In the genomic region with DNA sequence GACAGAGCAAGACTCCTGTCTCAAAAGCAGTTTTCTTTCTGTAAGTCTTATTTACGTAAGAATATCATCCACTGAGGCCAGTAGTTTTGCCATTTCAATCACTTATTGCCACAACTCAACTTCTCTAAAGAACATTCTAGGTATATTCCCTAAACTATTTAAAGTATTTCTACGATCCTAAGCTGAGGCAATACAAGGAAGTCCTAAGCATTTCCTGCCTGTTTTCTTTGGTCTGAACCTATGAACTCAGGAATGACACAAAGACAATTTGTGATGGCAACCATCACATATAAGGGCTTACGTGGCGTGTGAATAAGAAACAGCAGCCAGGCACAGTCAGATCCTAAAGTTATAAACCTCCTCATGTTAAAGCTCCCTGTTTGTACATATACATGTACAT, we compare ENCODE assay signal across 22 cellular contexts. TPM values are rescaled to one million over a fixed set of nuclear protein-coding genes. Genes with fewer than 3 reads are reported as not detected.
DNase-seq lines count a peak whose midpoint lies in the region; ATAC-seq and TF ChIP-seq lines count a peak whose summit lies in the region.
"Had no signal": no experiment of that assay in that cellular context is flagged by ENCODE, and none has a peak within 500 bp of the region (broad histone marks: within the 10 kb centered on the region; RNA-seq: fewer than 3 reads in every experiment).

No MANE protein-coding gene starts in this region.

- H4K8ac ChIP-seq in IMR-90 (ENCODE audit: low read depth in 2 of 2, low read length in 2 of 2) (no peak overlapping the region), trophoblast cell (ENCODE audit: low read depth, low read length) (no peak overlapping the region)

- H3K4me1 ChIP-seq in IMR-90 (ENCODE audit: control insufficient read depth, insufficient read depth, low read length) (peaks cover 16% of the 10 kb centered on the region), trophoblast cell (ENCODE audit: control insufficient read depth in 1 of 2, insufficient read depth in 2 of 2, low read length in 2 of 2) (peaks cover 6 to 14% of the 10 kb centered on the region in 2 experiments)
- H3K4me1 ChIP-seq: left ventricle myocardium inferior, prostate gland had no signal

- in situ Hi-C loops in IMR-90 (cut with MboI; ENCODE audit: low sequenced_read_pairs) (no loop called here), GM13976 (cut with MboI; ENCODE audit: low sequenced_read_pairs, unreplicated experiment) (no loop called here)

- no peak overlapping the region for H2BK15ac ChIP-seq in IMR-90 (ENCODE audit: low read depth, low read length)

- H3K36me3 ChIP-seq in IMR-90 (ENCODE audit: control insufficient read depth, insufficient read depth, low read length) (peaks cover 48% of the 10 kb centered on the region), trophoblast cell (ENCODE audit: control insufficient read depth in 1 of 2, insufficient read depth in 2 of 2, low read length in 2 of 2) (peaks cover 47 to 61% of the 10 kb centered on the region in 2 experiments)

- H3K9me3 ChIP-seq in CD4-positive, alpha-beta T cell (ENCODE audit: control insufficient read depth, low read length): no peaks in the 10 kb centered on the region
- H3K9me3 ChIP-seq in IMR-90 (ENCODE audit: control insufficient read depth, insufficient read depth, low read length): no peaks in the 10 kb centered on the region
- peaks cover 2% of the 10 kb centered on the region for H3K9me3 ChIP-seq in trophoblast cell (ENCODE audit: insufficient read depth, low read depth, low read length)
- H3K9me3 ChIP-seq: left ventricle myocardium inferior, prostate gland had no signal

- H2BK12ac ChIP-seq in trophoblast cell (ENCODE audit: low read length): no peak overlapping the region

- no peak overlapping the region for H4K12ac ChIP-seq in trophoblast cell (ENCODE audit: low read depth, low read length)

- peaks cover 23% of the 10 kb centered on the region for H3K9me1 ChIP-seq in IMR-90 (ENCODE audit: insufficient read depth, low read length)

- H3K9ac ChIP-seq in IMR-90 (ENCODE audit: low read depth, low read length): no peak overlapping the region
- no peak overlapping the region for H3K9ac ChIP-seq in trophoblast cell (ENCODE audit: low read length)

- H2AFZ ChIP-seq in IMR-90 (replicated peaks; ENCODE audit: low read length, poor library complexity) (no peak overlapping the region), trophoblast cell (ENCODE audit: insufficient read depth, low read length, poor library complexity) (no peak overlapping the region)

- BruUV-seq in IMR-90 (replicated peaks; lab: Mats Ljungman, UMichigan): no TSS peak

- TF ChIP-seq RAD21 in IMR-90 (IDR thresholded peaks at IDR 0.05; ENCODE audit: low read length): no peak

- no peak for TF ChIP-seq CTCF in CD4-positive, alpha-beta T cell (IDR thresholded peaks at IDR 0.05)
- TF ChIP-seq CTCF in IMR-90 (conservative IDR thresholded peaks at IDR 0.05; ENCODE audit: low read depth, low read length) (no peak), fibroblast of villous mesenchyme (IDR thresholded peaks at IDR 0.05; ENCODE audit: insufficient read depth, low read depth, low read length) (no peak), GM13976 (IDR thresholded peaks at IDR 0.05; ENCODE audit: borderline replicate concordance, control extremely low read depth, extremely low read depth, insufficient read depth, missing control alignments) (no peak)

- dilution Hi-C loops in IMR-90 (cut with HindIII; ENCODE audit: low sequenced_read_pairs, unreplicated experiment): no loop called here

- peaks cover 32% of the 10 kb centered on the region for H4K20me1 ChIP-seq in IMR-90 (ENCODE audit: insufficient read depth, low read length)

- no peak for ATAC-seq in CD4-positive, alpha-beta T cell (ENCODE audit: poor library complexity)
- ATAC-seq in IMR-90 (ENCODE audit: low read depth): no peak
- ATAC-seq: activated CD4-positive, alpha-beta T cell treated with anti-CD3 and anti-CD28 coated beads for 36 hours had no signal

- H2AK9ac ChIP-seq in IMR-90 (replicated peaks; ENCODE audit: low read depth, low read length, poor library complexity): no peak overlapping the region

- H3K27ac Mint-ChIP-seq in CD4-positive, alpha-beta T cell: peak overlapping the region; percentile 91
- H3K27ac Mint-ChIP-seq: activated naive CD8-positive, alpha-beta T cell treated with anti-CD3 and anti-CD28 coated beads, Interleukin-2, amount 10 ng/mL, durations not matched to agents 7 days and 5 days; activated T-helper 2 cell treated with anti-CD3 and anti-CD28 coated beads, Interferon-gamma antibody, Interleukin-2, Interleukin-4, amounts not matched to agents 10 μg/mL and 5 μg/mL and 100 μg/mL, durations not matched to agents 14 hours and 24 hours and 36 hours; brain had no signal

- no peak overlapping the region for H3K56ac ChIP-seq in IMR-90 (ENCODE audit: extremely low read depth, insufficient read depth, low read length)

- CTCF ChIA-PET in CD4-positive, alpha-beta T cell (lab: Charles Lee): no interaction called here
- CTCF ChIA-PET in IMR-90 (lab: Yijun Ruan, JAX): no interaction called here

- H3K23ac ChIP-seq in IMR-90 (ENCODE audit: low read depth, low read length) (no peak overlapping the region), trophoblast cell (ENCODE audit: low read length) (no peak overlapping the region)

- H3K4me2 ChIP-seq in IMR-90 (ENCODE audit: low read depth, low read length) (no peak overlapping the region), trophoblast cell (ENCODE audit: low read length) (no peak overlapping the region)

- H3K4ac ChIP-seq in IMR-90 (ENCODE audit: low read depth, low read length) (peak overlapping the region; percentile 40; the same call in 1 of the 2 replicates), trophoblast cell (ENCODE audit: low read depth, low read length) (no peak overlapping the region)

- H3K18ac ChIP-seq in IMR-90 (ENCODE audit: low read depth, low read length) (no peak overlapping the region), trophoblast cell (ENCODE audit: low read length) (no peak overlapping the region)

- POLR2A ChIA-PET in CD4-positive, alpha-beta T cell (lab: Charles Lee): no interaction called here
- POLR2A ChIA-PET in IMR-90 (lab: Charles Lee; ENCODE audit: unreplicated experiment): interaction anchor here (0.6 kb wide), 1 partner anchor 14 kb away, joined by 3 read pairs; the partner anchor contains the start of gene USP36

- WGBS in IMR-90 (ENCODE audit: extremely low coverage in 2 of 2, insufficient read length in 1 of 2), 2 experiments: no CpG with 5 or more reads among the region's 4 CpGs
- no CpG with 5 or more reads among the region's 4 CpGs for WGBS in trophoblast cell (ENCODE audit: extremely low coverage, insufficient coverage, insufficient read length)

- H3K4me3 ChIP-seq in IMR-90 (ENCODE audit: insufficient read depth, low read depth, low read length) (no peak overlapping the region), fibroblast of villous mesenchyme (ENCODE audit: low read depth, low read length) (no peak overlapping the region), trophoblast cell (ENCODE audit: low read depth, low read length) (no peak overlapping the region)
- H3K4me3 ChIP-seq: coronary artery, left ventricle myocardium inferior, prostate gland had no signal

- H3K14ac ChIP-seq in IMR-90 (replicated peaks; ENCODE audit: low read depth, low read length): no peak overlapping the region
- H3K14ac ChIP-seq in trophoblast cell (ENCODE audit: low read length): no peak overlapping the region

- intact Hi-C loops in CD4-positive, alpha-beta T cell (cut with DNase I, micrococcal nuclease): no loop called here
- intact Hi-C loops in IMR-90 (cut with micrococcal nuclease): loop anchor here (10.0 kb wide), 1 partner anchor 332 kb away; no protein-coding TSS in a partner anchor

- no peak for TF ChIP-seq POLR2A in IMR-90 (IDR thresholded peaks at IDR 0.05; ENCODE audit: low read depth, low read length)

- H2BK120ac ChIP-seq in IMR-90 (ENCODE audit: low read depth, low read length): peak overlapping the region; percentile 14; the same call in 1 of the 2 replicates
- H2BK120ac ChIP-seq in trophoblast cell (ENCODE audit: insufficient read depth, low read length, poor library complexity): no peak overlapping the region

- H4K91ac ChIP-seq in IMR-90 (ENCODE audit: insufficient read depth, low read depth, low read length) (no peak overlapping the region), trophoblast cell (ENCODE audit: low read depth, low read length) (no peak overlapping the region)

- no peak overlapping the region for H3K27ac ChIP-seq in CD4-positive, alpha-beta T cell (ENCODE audit: low read depth, low read length)
- no peak overlapping the region for H3K27ac ChIP-seq in IMR-90 (ENCODE audit: insufficient read depth, low read length)
- H3K27ac ChIP-seq in trophoblast cell (ENCODE audit: low read depth, low read length): no peak overlapping the region
- H3K27ac ChIP-seq: left ventricle myocardium inferior, prostate gland had no signal

- DNase-seq in CD4-positive, alpha-beta T cell: no peak
- DNase-seq in IMR-90 (peak; percentile 53), fibroblast of villous mesenchyme (ENCODE audit: low read depth) (peak; percentile 39), trophoblast cell (peak; percentile 43 to 86), GM13976 (ENCODE audit: low spot score) (no peak), NCI-H2171 (lab: John Stamatoyannopoulos, UW) (no peak), COLO829 (ENCODE audit: low spot score) (no peak), DMS153 (lab: John Stamatoyannopoulos, UW) (no peak)
- DNase-seq: activated CD4-positive, alpha-beta T cell treated with anti-CD3 and anti-CD28 coated beads for 36 hours; activated naive CD8-positive, alpha-beta T cell treated with anti-CD3 and anti-CD28 coated beads, Interleukin-2, amount 10 ng/mL, durations not matched to agents 7 days and 5 days; CD8-positive, alpha-beta memory T cell; DMS79 treated with DMSO at 0.1 percent for 48 hours; GOT3; left ventricle myocardium inferior; NCI-H1105 treated with DMSO at 0.1 percent for 48 hours; NCI-H2081; SHP77 treated with DMSO at 0.1 percent for 48 hours; SW 1271 had no signal

- H3K27me3 Mint-ChIP-seq in CD4-positive, alpha-beta T cell: no peaks in the 10 kb centered on the region
- H3K27me3 Mint-ChIP-seq: activated CD4-positive, alpha-beta T cell treated with anti-CD3 and anti-CD28 coated beads for 36 hours; activated naive CD8-positive, alpha-beta T cell treated with anti-CD3 and anti-CD28 coated beads, Interleukin-2, amount 10 ng/mL, durations not matched to agents 7 days and 5 days; brain had no signal

- H3K4me1 Mint-ChIP-seq in CD4-positive, alpha-beta T cell (ENCODE audit: low read depth): peaks cover 67% of the 10 kb centered on the region
- H3K4me1 Mint-ChIP-seq: brain had no signal

- H3K36me3 Mint-ChIP-seq in CD4-positive, alpha-beta T cell (ENCODE audit: low read depth): peaks cover 99% of the 10 kb centered on the region

- H3K79me1 ChIP-seq in IMR-90 (ENCODE audit: low read depth in 1 of 2, low read length in 2 of 2) (peaks cover 32 to 79% of the 10 kb centered on the region in 2 experiments), trophoblast cell (ENCODE audit: low read length) (no peaks in the 10 kb centered on the region)

- no peak overlapping the region for H2AK5ac ChIP-seq in IMR-90 (ENCODE audit: low read depth, low read length)
- no peak overlapping the region for H2AK5ac ChIP-seq in trophoblast cell (ENCODE audit: low read length)

- H3K27me3 ChIP-seq in CD4-positive, alpha-beta T cell (ENCODE audit: control insufficient read depth, insufficient read depth, low read length): no peaks in the 10 kb centered on the region
- no peaks in the 10 kb centered on the region for H3K27me3 ChIP-seq in IMR-90 (ENCODE audit: control insufficient read depth, insufficient read depth, low read length)
- no peaks in the 10 kb centered on the region for H3K27me3 ChIP-seq in trophoblast cell (ENCODE audit: insufficient read depth, low read length)

- peak overlapping the region; percentile 51 for H3K4me3 Mint-ChIP-seq in CD4-positive, alpha-beta T cell
- H3K4me3 Mint-ChIP-seq: activated CD4-positive, alpha-beta T cell treated with anti-CD3 and anti-CD28 coated beads for 36 hours; activated naive CD8-positive, alpha-beta T cell treated with anti-CD3 and anti-CD28 coated beads, Interleukin-2, amount 10 ng/mL, durations not matched to agents 7 days and 5 days; brain; CD8-positive, alpha-beta memory T cell had no signal

- H2BK20ac ChIP-seq in IMR-90 (ENCODE audit: low read depth, low read length): no peak overlapping the region

- H3K79me2 ChIP-seq in trophoblast cell (ENCODE audit: control insufficient read depth, insufficient read depth, low read length, poor library complexity): no peaks in the 10 kb centered on the region

- H4K5ac ChIP-seq in IMR-90 (ENCODE audit: low read depth, low read length): no peak overlapping the region

- H3K9me3 Mint-ChIP-seq in CD4-positive, alpha-beta T cell: no peaks in the 10 kb centered on the region
- H3K9me3 Mint-ChIP-seq: activated naive CD8-positive, alpha-beta T cell treated with anti-CD3 and anti-CD28 coated beads, Interleukin-2, amount 10 ng/mL, durations not matched to agents 7 days and 5 days; activated T-helper 2 cell treated with anti-CD3 and anti-CD28 coated beads, Interferon-gamma antibody, Interleukin-2, Interleukin-4, amounts not matched to agents 10 μg/mL and 5 μg/mL and 100 μg/mL, durations not matched to agents 14 hours and 24 hours and 36 hours; CD8-positive, alpha-beta memory T cell had no signal

- H2BK5ac ChIP-seq in IMR-90 (ENCODE audit: low read depth, low read length, poor library complexity, severe bottlenecking) (peak overlapping the region; percentile 53), trophoblast cell (ENCODE audit: low read depth, low read length, poor library complexity) (no peak overlapping the region)

RNA-seq across cellular contexts. Expression of gene USP36, which starts 14.2 kb away (rescaled TPM):
- 100 to 1,000 TPM; 489 to 494 TPM for total RNA-seq in CD4-positive, alpha-beta T cell
- total RNA-seq in IMR-90 (2012; rRNA removed) (28.3 and 30.6 TPM in 2 replicates), fibroblast of villous mesenchyme (32.4 and 33.5 TPM in 2 replicates)
- 38.3 and 39.7 TPM in 2 replicates for polyA plus RNA-seq in IMR-90 (2012; rRNA removed)
- polyA plus RNA-seq in IMR-90 (2012; cell fraction: cytosol; rRNA removed): 21.7 and 22.5 TPM in 2 replicates
- 135 and 196 TPM in 2 replicates for polyA plus RNA-seq in IMR-90 (2012; cell fraction: nucleus; rRNA removed; ENCODE audit: low replicate concordance)
- polyA plus RNA-seq in trophoblast cell (2013): 21.5 and 22.0 TPM in 2 replicates

RNA-seq across cellular contexts. Expression of gene CYTH1, which starts 44.4 kb away (rescaled TPM):
- 100 to 1,000 TPM; 521 to 525 TPM for total RNA-seq in CD4-positive, alpha-beta T cell
- total RNA-seq in IMR-90 (2012; rRNA removed) (7.9 and 8.3 TPM in 2 replicates), fibroblast of villous mesenchyme (16.4 and 19.4 TPM in 2 replicates)
- polyA plus RNA-seq in IMR-90 (2012; rRNA removed): 10.1 and 12.4 TPM in 2 replicates
- 6.2 and 9.0 TPM in 2 replicates for polyA plus RNA-seq in IMR-90 (2012; cell fraction: cytosol; rRNA removed)
- polyA plus RNA-seq in IMR-90 (2012; cell fraction: nucleus; rRNA removed; ENCODE audit: low replicate concordance): 46.8 and 57.8 TPM in 2 replicates
- 16.7 and 17.1 TPM in 2 replicates for polyA plus RNA-seq in trophoblast cell (2013)

Comparison
In these comparisons a context has a peak if more than half of its experiments do, and no peak if none do; other contexts are left out.
1. DNase-seq: peak in IMR-90 (single experiment), fibroblast of villous mesenchyme (single experiment) and trophoblast cell (2 of 2); none in CD4-positive, alpha-beta T cell (0 of 10), GM13976 (single experiment), NCI-H2171 (single experiment), COLO829 (single experiment) and DMS153 (single experiment).
2. RNA of gene USP36, which starts 14.2 kb away (total RNA-seq): 489 to 494 TPM in CD4-positive, alpha-beta T cell; 32.4 to 33.5 TPM in fibroblast of villous mesenchyme and 28.3 to 30.6 TPM in IMR-90; every median in the first group is over 10 times any median in the second.
3. RNA of gene CYTH1, which starts 44.4 kb away (total RNA-seq): 521 to 525 TPM in CD4-positive, alpha-beta T cell; 16.4 to 19.4 TPM in fibroblast of villous mesenchyme and 7.9 to 8.3 TPM in IMR-90; every median in the first group is over 10 times any median in the second.